In genomic region chr5:17089001-17089400, GRCh38 we compare ENCODE assay signal across 22 cellular contexts.
"Had no signal": no experiment of that assay in that cellular context is flagged by ENCODE, and none has a peak within 500 bp of the region (broad histone marks: within the 10 kb centered on the region; RNA-seq: fewer than 3 reads in every experiment).

No MANE protein-coding gene starts in this region.

- DNase-seq: colonic mucosa; cortex of kidney; effector CD8-positive, alpha-beta T cell; effector memory CD8-positive, alpha-beta T cell; endodermal cell; erythroblast; esophagus squamous epithelium; heart left ventricle; hippocampal formation; left cardiac atrium; left lung; left ventricle myocardium superior; lower lobe of right lung; mesenchymal stem cell; mucosa of descending colon; naive B cell had no signal

- H3K4me3 ChIP-seq: colonic mucosa, esophagus squamous epithelium, gastroesophageal sphincter, heart left ventricle, left lung, lower lobe of right lung, mucosa of descending colon had no signal

- H3K36me3 ChIP-seq: colonic mucosa, esophagus squamous epithelium, gastroesophageal sphincter, heart left ventricle, left lung, lower lobe of right lung had no signal

- H3K9me3 ChIP-seq: colonic mucosa, esophagus squamous epithelium, gastroesophageal sphincter, heart left ventricle, left lung, lower lobe of right lung, mucosa of descending colon had no signal

- ATAC-seq: effector memory CD8-positive, alpha-beta T cell; esophagus mucosa; gastroesophageal sphincter; heart left ventricle; left cardiac atrium; left lung; left ventricle myocardium superior; lower lobe of right lung; mucosa of descending colon had no signal

- H3K4me1 ChIP-seq: colonic mucosa, esophagus squamous epithelium, gastroesophageal sphincter, heart left ventricle, left lung, lower lobe of right lung had no signal

- H3K27me3 ChIP-seq: colonic mucosa, esophagus squamous epithelium, gastroesophageal sphincter, heart left ventricle, left lung had no signal

- H3K27ac ChIP-seq: colonic mucosa, epithelial cell of prostate, esophagus squamous epithelium, gastroesophageal sphincter, heart left ventricle, left lung, lower lobe of right lung had no signal

- FAIRE-seq: endometrium, frontal cortex, islet of Langerhans had no signal
